Comparison of ENCODE assay signal across 8 cellular contexts in genomic region chr11:72821920-72822799, GRCh38. TPM values are rescaled to one million over a fixed set of nuclear protein-coding genes. Genes with fewer than 3 reads are reported as not detected.
DNase-seq lines count a peak whose midpoint lies in the region; ATAC-seq and TF ChIP-seq lines count a peak whose summit lies in the region.

No MANE protein-coding gene starts in this region.

- H3K4me1 Mint-ChIP-seq in naive thymus-derived CD4-positive, alpha-beta T cell = peaks cover 13 to 30% (median 25%) of the 10 kb centered on the region in 7 donors

- H3K9me2 ChIP-seq in DOHH2 (replicated peaks; ENCODE audit: control insufficient read depth, low read length) = no peaks in the 10 kb centered on the region

- intact Hi-C loops in naive thymus-derived CD4-positive, alpha-beta T cell (cut with micrococcal nuclease) = loop anchor here in 1 of 2 donors (1.0 to 2.0 kb wide), 3 partner anchors 8 to 320 kb away; partner anchors contain the start of genes ARAP1, ATG16L2 and FCHSD2

- peaks cover 3 to 39% (median 21%) of the 10 kb centered on the region in 5 donors for H3K36me3 Mint-ChIP-seq in naive thymus-derived CD4-positive, alpha-beta T cell

- H3K9me3 Mint-ChIP-seq in naive thymus-derived CD4-positive, alpha-beta T cell = peaks cover 0 to 2% (median 0%) of the 10 kb centered on the region in 11 donors

- CTCF ChIA-PET in naive thymus-derived CD4-positive, alpha-beta T cell (lab: Charles Lee) = interaction anchor here (1.1 to 1.7 kb wide), 2 partner anchors 9 to 98 kb away, joined by 4 to 6 read pairs; no protein-coding TSS in a partner anchor

- H3K27ac Mint-ChIP-seq in naive thymus-derived CD4-positive, alpha-beta T cell = peak overlapping the region in 6 of 9 donors; percentile 23 to 86 (median 68)

- no peaks in the 10 kb centered on the region for H4K20me1 ChIP-seq in DOHH2 (ENCODE audit: control insufficient read depth, insufficient read depth, low read depth, low read length)
- H4K20me1 ChIP-seq in fibroblast of lung (ENCODE audit: control insufficient read depth, extremely low read depth, insufficient read depth, low read length) = no peaks in the 10 kb centered on the region

- H3K79me2 ChIP-seq in DOHH2 (ENCODE audit: control insufficient read depth, low read length) (peaks cover 14% of the 10 kb centered on the region), fibroblast of lung (ENCODE audit: control insufficient read depth, insufficient read depth, low read length) (no peaks in the 10 kb centered on the region)

- H3K36me3 ChIP-seq in DOHH2 (ENCODE audit: control insufficient read depth, low read length) = peaks cover 86% of the 10 kb centered on the region
- peaks cover 20% of the 10 kb centered on the region for H3K36me3 ChIP-seq in NT2/D1 (ENCODE audit: insufficient read depth, insufficient read length, low read length)
- H3K36me3 ChIP-seq in fibroblast of lung (ENCODE audit: control insufficient read depth, insufficient read depth, low read length) = no peaks in the 10 kb centered on the region
- H3K36me3 ChIP-seq in naive thymus-derived CD4-positive, alpha-beta T cell (ENCODE audit: control insufficient read depth in 2 of 3, insufficient read depth in 3 of 3, low read length in 3 of 3) = peaks cover 16 to 80% (median 24%) of the 10 kb centered on the region in 3 experiments

- peak overlapping the region; percentile 82 for H3K9ac ChIP-seq in NT2/D1 (ENCODE audit: insufficient read length, low read depth)
- H3K9ac ChIP-seq in fibroblast of lung (ENCODE audit: insufficient read depth, low read length) = peak overlapping the region; percentile 53

- H3K4me3 Mint-ChIP-seq in naive thymus-derived CD4-positive, alpha-beta T cell = peak overlapping the region in 4 of 10 donors; percentile 34 to 65 (median 48)

- H3K9me3 ChIP-seq in DOHH2 (ENCODE audit: control insufficient read depth, insufficient read depth, low read length) (no peaks in the 10 kb centered on the region), NT2/D1 (ENCODE audit: insufficient read depth, low read length) (no peaks in the 10 kb centered on the region), fibroblast of lung (ENCODE audit: control insufficient read depth, insufficient read depth, low read depth, low read length) (no peaks in the 10 kb centered on the region)
- no peaks in the 10 kb centered on the region for H3K9me3 ChIP-seq in naive thymus-derived CD4-positive, alpha-beta T cell (ENCODE audit: control insufficient read depth in 2 of 3, low read length in 3 of 3)

- H3K4me2 ChIP-seq in DOHH2 (ENCODE audit: low read length) (peak overlapping the region; percentile 68), fibroblast of lung (ENCODE audit: extremely low read depth, insufficient read depth, low read length) (peak overlapping the region; percentile 97)

- H3K27ac ChIP-seq in DOHH2 (ENCODE audit: low read depth, low read length) (peak overlapping the region; percentile 69), fibroblast of lung (ENCODE audit: insufficient read depth, low read length) (no peak overlapping the region)
- peak overlapping the region; percentile 66 for H3K27ac ChIP-seq in naive thymus-derived CD4-positive, alpha-beta T cell (ENCODE audit: low read depth, low read length)

- H3F3A ChIP-seq in DOHH2 (ENCODE audit: control insufficient read depth, insufficient read depth) = peaks cover 9% of the 10 kb centered on the region

- peaks cover 34% of the 10 kb centered on the region for H3K4me1 ChIP-seq in DOHH2 (ENCODE audit: control insufficient read depth, low read length)
- peaks cover 2% of the 10 kb centered on the region for H3K4me1 ChIP-seq in NT2/D1 (ENCODE audit: insufficient read depth, insufficient read length)
- peaks cover 10% of the 10 kb centered on the region for H3K4me1 ChIP-seq in fibroblast of lung (ENCODE audit: control insufficient read depth, extremely low read depth, insufficient read depth, low read length)
- peaks cover 0 to 3% of the 10 kb centered on the region in 2 donors for H3K4me1 ChIP-seq in naive thymus-derived CD4-positive, alpha-beta T cell (ENCODE audit: control insufficient read depth in 2 of 2, insufficient read depth in 2 of 2, low read length in 2 of 2)

- peak; percentile 70 for ATAC-seq in HG02885 (IDR thresholded peaks at IDR 0.05; ENCODE audit: poor library complexity, unreplicated experiment)
- peak; percentile 96 for ATAC-seq in naive thymus-derived CD4-positive, alpha-beta T cell

- peak overlapping the region; percentile 86 for H2AFZ ChIP-seq in fibroblast of lung (ENCODE audit: low read length)

- no peaks in the 10 kb centered on the region for H3K27me3 Mint-ChIP-seq in naive thymus-derived CD4-positive, alpha-beta T cell

- DNase-seq in NT2/D1 (ENCODE audit: low read depth, low spot score) = peak; percentile 85
- peak; percentile 90 for DNase-seq in activated T-helper 9 cell treated with anti-CD3 and anti-CD28 coated beads, Interleukin-2, amount 50 U/mL, for 16 hours (ENCODE audit: low read depth)
- peak; percentile 83 to 85 for DNase-seq in fibroblast of lung (ENCODE audit: low read depth in 2 of 2)
- peak; percentile 68 to 93 (median 82) for DNase-seq in naive thymus-derived CD4-positive, alpha-beta T cell
- DNase-seq in stimulated activated CD8-positive, alpha-beta memory T cell treated with anti-CD3 and anti-CD28 coated beads, Interleukin-7, amount 100 ng/mL, for 4 hours (ENCODE audit: low read depth in 2 of 2) = peak; percentile 46 to 88
- DNase-seq in KG1 (lab: John Stamatoyannopoulos, UW) = no peak

- TF ChIP-seq CTCF in DOHH2 (IDR thresholded peaks at IDR 0.05; ENCODE audit: low read depth, low read length, poor library complexity, severe bottlenecking) (peak; percentile 60), fibroblast of lung (conservative IDR thresholded peaks at IDR 0.05 in 1 of 2, IDR thresholded peaks at IDR 0.05 in 1 of 2; ENCODE audit: low read depth in 1 of 2, low read length in 2 of 2) (no peak)

- POLR2A ChIA-PET in naive thymus-derived CD4-positive, alpha-beta T cell (lab: Charles Lee) = interaction anchor here (0.9 to 1.2 kb wide), 4 partner anchors 9 to 34 kb away, joined by 3 to 7 read pairs (median 3); partner anchors contain the start of gene STARD10

- H3K27me3 ChIP-seq in DOHH2 (ENCODE audit: control insufficient read depth, low read length) = no peaks in the 10 kb centered on the region
- H3K27me3 ChIP-seq in NT2/D1 (ENCODE audit: insufficient read depth, insufficient read length) = no peaks in the 10 kb centered on the region
- no peaks in the 10 kb centered on the region for H3K27me3 ChIP-seq in fibroblast of lung (ENCODE audit: control insufficient read depth, insufficient read depth, low read length)
- no peaks in the 10 kb centered on the region for H3K27me3 ChIP-seq in naive thymus-derived CD4-positive, alpha-beta T cell (ENCODE audit: control insufficient read depth in 2 of 2, insufficient read depth in 2 of 2, low read length in 2 of 2)

- H3K4me3 ChIP-seq in DOHH2 (ENCODE audit: low read length) (peak overlapping the region; percentile 61), NT2/D1 (ENCODE audit: insufficient read length, low read depth) (peak overlapping the region; percentile 53), fibroblast of lung (replicated peaks in 1 of 4; ENCODE audit: control extremely low read depth in 1 of 4, insufficient read depth in 1 of 4, low read depth in 3 of 4, low read length in 4 of 4) (peak overlapping the region; percentile 58 to 63 (median 60))
- H3K4me3 ChIP-seq in naive thymus-derived CD4-positive, alpha-beta T cell (ENCODE audit: low read length) = peak overlapping the region; percentile 33

RNA-seq across cellular contexts. Expression of gene ATG16L2, which starts 7.9 kb away (rescaled TPM):
- 5.6 and 8.8 TPM in 2 replicates for total RNA-seq in fibroblast of lung
- polyA plus RNA-seq in fibroblast of lung = 3.3 and 3.8 TPM in 2 replicates
- 2.2 and 4.3 TPM in 2 replicates for polyA plus RNA-seq in fibroblast of lung (2012)
- 4.7 and 10.6 TPM in 2 replicates for polyA minus RNA-seq in fibroblast of lung (ENCODE audit: low replicate concordance)
- 100 to 1,000 TPM in 4 of 5 experiments, 10 to 100 TPM in 1; 99.5 to 199 (median 166) TPM for total RNA-seq in naive thymus-derived CD4-positive, alpha-beta T cell
- polyA plus RNA-seq in naive thymus-derived CD4-positive, alpha-beta T cell = 10 to 100 TPM; 12.8 to 19.9 TPM

RNA-seq across cellular contexts. Expression of gene STARD10, which starts 28.3 kb away (rescaled TPM):
- 32.0 and 38.3 TPM in 2 replicates for total RNA-seq in fibroblast of lung
- 11.4 and 20.7 TPM in 2 replicates for polyA plus RNA-seq in fibroblast of lung
- 11.3 and 22.7 TPM in 2 replicates for polyA plus RNA-seq in fibroblast of lung (2012)
- polyA minus RNA-seq in fibroblast of lung (ENCODE audit: low replicate concordance) = 38.3 and 67.4 TPM in 2 replicates
- total RNA-seq in naive thymus-derived CD4-positive, alpha-beta T cell = 10 to 100 TPM; 10.9 to 26.1 (median 16.4) TPM
- 10 to 100 TPM; 18.4 to 20.0 TPM for polyA plus RNA-seq in naive thymus-derived CD4-positive, alpha-beta T cell

Comparison
In these comparisons a context has a peak if more than half of its experiments do, and no peak if none do; other contexts are left out.
1. RNA of gene ATG16L2, which starts 7.9 kb away (total RNA-seq): 99.5 to 199 TPM in naive thymus-derived CD4-positive, alpha-beta T cell; 5.6 to 8.8 TPM in fibroblast of lung; every median in the first group is over 10 times any median in the second.
2. Peak in every context shown above with its lines, with median percentiles within 50 percentile points of each other: H3K4me3 ChIP-seq.